In the genomic region with DNA sequence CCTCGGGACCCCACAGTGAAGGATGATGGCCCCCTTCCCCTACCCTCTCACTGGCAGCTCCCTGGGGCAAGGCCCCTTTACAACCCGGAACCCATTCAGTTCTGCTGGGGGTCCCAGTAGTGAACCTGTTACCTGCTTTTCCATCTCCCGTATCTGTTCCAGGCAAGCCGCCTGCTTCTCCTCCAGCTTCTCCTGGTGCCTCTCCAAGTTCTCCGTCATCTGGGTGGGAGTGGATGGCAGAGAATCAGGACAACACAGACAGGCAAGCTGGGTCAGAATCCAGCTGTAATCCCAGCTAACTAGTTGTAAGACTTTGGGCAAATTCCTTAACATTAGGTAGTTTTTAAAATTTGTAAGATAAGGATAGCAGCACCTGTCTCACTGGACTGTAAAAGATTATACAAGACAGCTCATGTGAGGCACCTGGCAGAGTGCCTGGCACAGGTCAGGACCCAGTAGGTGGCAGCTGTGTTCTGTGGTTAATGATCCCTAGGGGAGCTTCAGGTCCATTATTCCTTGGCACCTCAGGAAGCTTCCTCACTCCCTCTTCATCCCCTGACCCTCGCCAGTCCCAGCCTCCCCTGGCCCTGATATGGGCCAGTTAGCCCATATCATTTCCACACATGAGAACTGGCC, we compare ENCODE assay signal across 15 cellular contexts. TPM values are rescaled to one million over a fixed set of nuclear protein-coding genes. Genes with fewer than 3 reads are reported as not detected.
DNase-seq lines count a peak whose midpoint lies in the region; ATAC-seq, FAIRE-seq and TF ChIP-seq lines count a peak whose summit lies in the region.
"Had no signal": no experiment of that assay in that cellular context is flagged by ENCODE, and none has a peak within 500 bp of the region (broad histone marks: within the 10 kb centered on the region; RNA-seq: fewer than 3 reads in every experiment).

No MANE protein-coding gene starts in this region.

- TF ChIP-seq CTCF in MCF 10A (IDR thresholded peaks at IDR 0.05; ENCODE audit: unreplicated experiment) (peak; percentile 12), breast epithelium (IDR thresholded peaks at IDR 0.05) (no peak), PC-3 (conservative IDR thresholded peaks at IDR 0.05; ENCODE audit: low read depth, low read length) (peak; percentile 21; the same call in 1 of the 2 replicates), keratinocyte (optimal IDR thresholded peaks at IDR 0.05 in 1 of 3, IDR thresholded peaks at IDR 0.05 in 1 of 3, conservative IDR thresholded peaks at IDR 0.05 in 1 of 3; ENCODE audit: extremely low read depth in 1 of 3, insufficient read depth in 2 of 3, low read length in 3 of 3) (peak in 2 of 3 experiments; percentile 14 to 40), type B pancreatic cell (conservative IDR thresholded peaks at IDR 0.05) (no peak)

- no peaks in the 10 kb centered on the region for H3K27me3 ChIP-seq in breast epithelium
- H3K27me3 ChIP-seq in PC-3 (ENCODE audit: low read length): no peaks in the 10 kb centered on the region
- H3K27me3 ChIP-seq in keratinocyte (ENCODE audit: control insufficient read depth, extremely low read depth, insufficient read depth, low read length): peaks cover 36% of the 10 kb centered on the region
- H3K27me3 ChIP-seq: uterus had no signal

- intact Hi-C loops in MCF 10A (cut with micrococcal nuclease) (loop anchor here (1.0 kb wide), 1 partner anchor 24 kb away; no protein-coding TSS in a partner anchor), breast epithelium (cut with DNase I; ENCODE audit: low total_unique reads) (no loop called here), PC-3 (cut with micrococcal nuclease) (no loop called here)

- dilution Hi-C loops in keratinocyte (cut with MboI; ENCODE audit: extremely low pct_ligation_motif_present, low sequenced_read_pairs): no loop called here

- no peak overlapping the region for H3K27ac ChIP-seq in breast epithelium
- H3K27ac ChIP-seq in PC-3 (ENCODE audit: low read length): no peak overlapping the region
- H3K27ac ChIP-seq in keratinocyte (ENCODE audit: control insufficient read depth, insufficient read depth, low read length): no peak overlapping the region
- H3K27ac ChIP-seq: uterus had no signal

- no peaks in the 10 kb centered on the region for H3K36me3 ChIP-seq in breast epithelium
- H3K36me3 ChIP-seq in PC-3 (ENCODE audit: low read depth, low read length): no peaks in the 10 kb centered on the region
- no peaks in the 10 kb centered on the region for H3K36me3 ChIP-seq in keratinocyte (ENCODE audit: control insufficient read depth in 2 of 2, extremely low read depth in 1 of 2, insufficient read depth in 2 of 2, low read length in 2 of 2)
- H3K36me3 ChIP-seq: uterus had no signal

- ATAC-seq in PC-3 (peak; percentile 39), GM21529 (IDR thresholded peaks at IDR 0.05; ENCODE audit: unreplicated experiment) (no peak), GM18868 (IDR thresholded peaks at IDR 0.05; ENCODE audit: unreplicated experiment) (no peak)

- CTCF ChIA-PET in MCF 10A (lab: Yijun Ruan, JAX): interaction anchor here (0.7 to 9.5 kb wide), 19 partner anchors 12 to 167 kb away, joined by 3 to 101 read pairs (median 6); a partner anchor contains a TSS
- CTCF ChIA-PET in PC-3 (lab: Charles Lee): interaction anchor here (0.6 to 1.1 kb wide), 5 partner anchors 20 to 606 kb away, joined by 3 read pairs; no protein-coding TSS in a partner anchor

- H3K4me1 ChIP-seq in breast epithelium: peaks cover 0 to 3% of the 10 kb centered on the region in 2 donors
- H3K4me1 ChIP-seq in PC-3 (ENCODE audit: insufficient read depth, low read length): no peaks in the 10 kb centered on the region; the same call in 1 of the 2 replicates
- H3K4me1 ChIP-seq in keratinocyte (ENCODE audit: control insufficient read depth, extremely low read depth, insufficient read depth, low read length): peaks cover 10% of the 10 kb centered on the region
- H3K4me1 ChIP-seq: uterus had no signal

- no peak overlapping the region for H3K9ac ChIP-seq in PC-3 (ENCODE audit: low read length)
- H3K9ac ChIP-seq in keratinocyte (ENCODE audit: control insufficient read depth, extremely low read depth, insufficient read depth, low read length): no peak overlapping the region

- H3K27ac Mint-ChIP-seq in MCF 10A (ENCODE audit: low read depth, unreplicated experiment): no peak overlapping the region
- H3K27ac Mint-ChIP-seq in type B pancreatic cell: no peak overlapping the region
- H3K27ac Mint-ChIP-seq: activated CD4-positive, alpha-beta memory T cell treated with anti-CD3 and anti-CD28 coated beads, Interleukin-2, amount 10 ng/mL, durations not matched to agents 7 days and 5 days had no signal

- H3K79me2 ChIP-seq in PC-3 (ENCODE audit: low read length) (no peaks in the 10 kb centered on the region), keratinocyte (ENCODE audit: control insufficient read depth, insufficient read depth, low read length) (no peaks in the 10 kb centered on the region)

- peak; percentile 44 for FAIRE-seq in keratinocyte (lab: Jason Lieb, UNC)

- BruUV-seq in MCF 10A (replicated peaks; lab: Mats Ljungman, UMichigan) (no TSS peak), PC-3 (replicated peaks; lab: Mats Ljungman, UMichigan) (no TSS peak)

- H3K4me1 Mint-ChIP-seq in MCF 10A (ENCODE audit: insufficient read depth, unreplicated experiment) (peaks cover 4% of the 10 kb centered on the region), type B pancreatic cell (ENCODE audit: unreplicated experiment) (peaks cover 17% of the 10 kb centered on the region)
- H3K4me1 Mint-ChIP-seq: activated CD4-positive, alpha-beta memory T cell treated with anti-CD3 and anti-CD28 coated beads, Interleukin-2, amount 10 ng/mL, durations not matched to agents 7 days and 5 days had no signal

- H3K36me3 Mint-ChIP-seq in MCF 10A (ENCODE audit: insufficient read depth, unreplicated experiment) (peaks cover 4% of the 10 kb centered on the region), type B pancreatic cell (no peaks in the 10 kb centered on the region)

- H2AFZ ChIP-seq in PC-3 (ENCODE audit: low read length): no peak overlapping the region
- no peak overlapping the region for H2AFZ ChIP-seq in keratinocyte (ENCODE audit: control insufficient read depth, low read length)

- no peaks in the 10 kb centered on the region for H4K20me1 ChIP-seq in PC-3 (ENCODE audit: low read length)
- H4K20me1 ChIP-seq in keratinocyte (ENCODE audit: control insufficient read depth, extremely low read depth, insufficient read depth, low read length): no peaks in the 10 kb centered on the region

- H3K9me3 Mint-ChIP-seq in MCF 10A (ENCODE audit: unreplicated experiment): no peaks in the 10 kb centered on the region
- no peaks in the 10 kb centered on the region for H3K9me3 Mint-ChIP-seq in type B pancreatic cell
- H3K9me3 Mint-ChIP-seq: activated CD4-positive, alpha-beta memory T cell treated with anti-CD3 and anti-CD28 coated beads, Interleukin-2, amount 10 ng/mL, durations not matched to agents 7 days and 5 days had no signal

- no peak overlapping the region for H3K4me3 Mint-ChIP-seq in MCF 10A (ENCODE audit: unreplicated experiment)
- H3K4me3 Mint-ChIP-seq in type B pancreatic cell: peak overlapping the region; percentile 28
- H3K4me3 Mint-ChIP-seq: activated CD4-positive, alpha-beta memory T cell treated with anti-CD3 and anti-CD28 coated beads, Interleukin-2, amount 10 ng/mL, durations not matched to agents 7 days and 5 days had no signal

- peak; percentile 58 for DNase-seq in MCF 10A (ENCODE audit: unreplicated experiment)
- DNase-seq in breast epithelium (ENCODE audit: low spot score in 2 of 2): no peak
- DNase-seq in PC-3: peak; percentile 61
- DNase-seq in keratinocyte (ENCODE audit: low read depth, low spot score): no peak
- no peak for DNase-seq in type B pancreatic cell (ENCODE audit: extremely low spot score, unreplicated experiment)
- DNase-seq in activated CD4-positive, alpha-beta T cell treated with anti-CD3 and anti-CD28 coated beads for 4 hours: no peak
- DNase-seq: activated CD4-positive, alpha-beta memory T cell treated with anti-CD3 and anti-CD28 coated beads, Interleukin-2, amount 10 ng/mL, durations not matched to agents 7 days and 5 days; activated naive CD4-positive, alpha-beta T cell treated with anti-CD3 and anti-CD28 coated beads, Interleukin-2, amount 50 U/mL, for 16 hours; AML-193; dermis blood vessel endothelial cell; islet precursor cell; uterus had no signal

- H3F3A ChIP-seq in PC-3 (ENCODE audit: low read length, unreplicated experiment): no peaks in the 10 kb centered on the region

- H3K9me1 ChIP-seq in keratinocyte (ENCODE audit: control insufficient read depth, extremely low read depth, insufficient read depth, low read length): no peaks in the 10 kb centered on the region

- H3K27me3 Mint-ChIP-seq in MCF 10A (ENCODE audit: insufficient read depth, unreplicated experiment) (no peaks in the 10 kb centered on the region), type B pancreatic cell (peaks cover 60% of the 10 kb centered on the region)

- H3K4me2 ChIP-seq in PC-3 (ENCODE audit: low read length) (no peak overlapping the region), keratinocyte (ENCODE audit: control insufficient read depth, extremely low read depth, insufficient read depth, low read depth, low read length) (no peak overlapping the region)

- POLR2A ChIA-PET in MCF 10A (lab: Yijun Ruan, JAX) (interaction anchor here (1.0 to 1.5 kb wide), 6 partner anchors 37 to 132 kb away, joined by 3 to 5 read pairs (median 3); no protein-coding TSS in a partner anchor), PC-3 (lab: Charles Lee; ENCODE audit: unreplicated experiment) (no interaction called here)

- no peak overlapping the region for H3K4me3 ChIP-seq in breast epithelium
- no peak overlapping the region for H3K4me3 ChIP-seq in PC-3 (ENCODE audit: low read length)
- H3K4me3 ChIP-seq in keratinocyte (ENCODE audit: control insufficient read depth in 2 of 3, extremely low read depth in 1 of 3, insufficient read depth in 2 of 3, low read depth in 1 of 3, low read length in 3 of 3): no peak overlapping the region
- H3K4me3 ChIP-seq: uterus had no signal

- H3K9me2 ChIP-seq in PC-3 (replicated peaks; ENCODE audit: low read length): no peaks in the 10 kb centered on the region

- TF ChIP-seq POLR2A in breast epithelium (IDR thresholded peaks at IDR 0.05): no peak

- H3K9me3 ChIP-seq in breast epithelium (no peaks in the 10 kb centered on the region), PC-3 (ENCODE audit: low read length) (no peaks in the 10 kb centered on the region), keratinocyte (ENCODE audit: control insufficient read depth, low read depth, low read length) (no peaks in the 10 kb centered on the region)
- H3K9me3 ChIP-seq: uterus had no signal

RNA-seq across cellular contexts. Expression of a gene that starts 6.4 kb away (rescaled TPM):
- total RNA-seq in MCF 10A (2022): not detected in 2 replicates
- not detected for total RNA-seq in breast epithelium
- total RNA-seq in PC-3 (2014; rRNA removed): 1.2 and 1.4 TPM in 2 replicates
- not detected in 3 replicates for polyA plus RNA-seq in keratinocyte
- not detected for polyA plus RNA-seq in keratinocyte (2011; ENCODE audit: low read depth)
- not detected in 2 replicates for polyA plus RNA-seq in keratinocyte (2011; cell fraction: cytosol; rRNA removed)
- not detected in 2 replicates for polyA plus RNA-seq in keratinocyte (2011; cell fraction: nucleus; rRNA removed)
- not detected in 2 replicates for polyA plus RNA-seq in keratinocyte (2012; ENCODE audit: low replicate concordance)
- not detected in 3 replicates for polyA minus RNA-seq in keratinocyte
- not detected for polyA minus RNA-seq in keratinocyte (2011; cell fraction: cytosol; rRNA and poly(A)+ RNA removed)
- not detected in 2 replicates for polyA minus RNA-seq in keratinocyte (2011; cell fraction: nucleus; rRNA and poly(A)+ RNA removed)
- 0.98 and 1.5 TPM in 2 replicates for total RNA-seq in type B pancreatic cell (ENCODE audit: low replicate concordance)
- total RNA-seq: activated CD4-positive, alpha-beta memory T cell treated with anti-CD3 and anti-CD28 coated beads, Interleukin-2, amount 10 ng/mL, durations not matched to agents 7 days and 5 days; dermis blood vessel endothelial cell; fibroblast of villous mesenchyme had no signal

RNA-seq across cellular contexts. Expression of a gene that starts 18.5 kb away (rescaled TPM):
- total RNA-seq in MCF 10A (2022) (0.15 and 0.84 TPM in 2 replicates), breast epithelium (10 to 100 TPM in 2 of 3 donors, 1 to 10 TPM in 1; 4.3 to 17.9 (median 13.6) TPM), PC-3 (2014; rRNA removed) (1.3 and 3.2 TPM in 2 replicates), type B pancreatic cell (ENCODE audit: low replicate concordance) (0.71 and 5.8 TPM in 2 replicates)
- 0.52 to 1.1 TPM (median 0.73 TPM) in 3 replicates for polyA plus RNA-seq in keratinocyte
- polyA plus RNA-seq in keratinocyte (2011; ENCODE audit: low read depth): not detected
- polyA plus RNA-seq in keratinocyte (2011; cell fraction: cytosol; rRNA removed): 0.69 and 0.72 TPM in 2 replicates
- polyA plus RNA-seq in keratinocyte (2011; cell fraction: nucleus; rRNA removed): 0.73 and 1.3 TPM in 2 replicates
- polyA plus RNA-seq in keratinocyte (2012; ENCODE audit: low replicate concordance): 0.23 and 1.4 TPM in 2 replicates
- 0.40 to 0.69 TPM in 2 of 3 replicates, not detected in the other for polyA minus RNA-seq in keratinocyte
- not detected for polyA minus RNA-seq in keratinocyte (2011; cell fraction: cytosol; rRNA and poly(A)+ RNA removed)
- polyA minus RNA-seq in keratinocyte (2011; cell fraction: nucleus; rRNA and poly(A)+ RNA removed): not detected in 2 replicates

RNA-seq across cellular contexts. Expression of a gene that starts 34.2 kb away (rescaled TPM):
- total RNA-seq in MCF 10A (2022): 14.9 and 15.7 TPM in 2 replicates
- total RNA-seq in breast epithelium: 10 to 100 TPM in 2 of 3 donors, 1 to 10 TPM in 1; 5.1 to 17.3 (median 12.5) TPM
- 22.1 and 32.1 TPM in 2 replicates for total RNA-seq in PC-3 (2014; rRNA removed)
- polyA plus RNA-seq in keratinocyte: 9.1 to 15.2 TPM (median 13.5 TPM) in 3 replicates
- polyA plus RNA-seq in keratinocyte (2011; ENCODE audit: low read depth): 2.5 TPM
- 8.5 and 17.1 TPM in 2 replicates for polyA plus RNA-seq in keratinocyte (2011; cell fraction: cytosol; rRNA removed)
- 17.2 and 18.4 TPM in 2 replicates for polyA plus RNA-seq in keratinocyte (2011; cell fraction: nucleus; rRNA removed)
- polyA plus RNA-seq in keratinocyte (2012; ENCODE audit: low replicate concordance): 7.8 and 18.3 TPM in 2 replicates
- polyA minus RNA-seq in keratinocyte: 4.8 to 6.7 TPM (median 6.4 TPM) in 3 replicates
- 10.7 TPM for polyA minus RNA-seq in keratinocyte (2011; cell fraction: cytosol; rRNA and poly(A)+ RNA removed)
- polyA minus RNA-seq in keratinocyte (2011; cell fraction: nucleus; rRNA and poly(A)+ RNA removed): 4.6 and 5.9 TPM in 2 replicates
- 12.3 and 23.6 TPM in 2 replicates for total RNA-seq in type B pancreatic cell (ENCODE audit: low replicate concordance)

RNA-seq across cellular contexts. Expression of a gene that starts 50.4 kb away (rescaled TPM):
- 9.3 and 9.5 TPM in 2 replicates for total RNA-seq in MCF 10A (2022)
- 10 to 100 TPM in 1 of 3 donors, 1 to 10 TPM in 1, under 1 TPM in 1; 0.80 to 11.0 (median 9.5) TPM for total RNA-seq in breast epithelium
- 30.4 TPM in 2 replicates for total RNA-seq in PC-3 (2014; rRNA removed)
- polyA plus RNA-seq in keratinocyte: 9.6 to 19.2 TPM (median 11.5 TPM) in 3 replicates
- 4.4 TPM for polyA plus RNA-seq in keratinocyte (2011; ENCODE audit: low read depth)
- polyA plus RNA-seq in keratinocyte (2011; cell fraction: cytosol; rRNA removed): 8.9 and 16.2 TPM in 2 replicates
- polyA plus RNA-seq in keratinocyte (2011; cell fraction: nucleus; rRNA removed): 19.8 and 25.6 TPM in 2 replicates
- 11.2 and 18.3 TPM in 2 replicates for polyA plus RNA-seq in keratinocyte (2012; ENCODE audit: low replicate concordance)
- 14.0 to 20.3 TPM (median 15.3 TPM) in 3 replicates for polyA minus RNA-seq in keratinocyte
- polyA minus RNA-seq in keratinocyte (2011; cell fraction: cytosol; rRNA and poly(A)+ RNA removed): 51.4 TPM
- 15.9 and 22.1 TPM in 2 replicates for polyA minus RNA-seq in keratinocyte (2011; cell fraction: nucleus; rRNA and poly(A)+ RNA removed)
- total RNA-seq in type B pancreatic cell (ENCODE audit: low replicate concordance): 7.8 and 21.2 TPM in 2 replicates
- total RNA-seq: dermis blood vessel endothelial cell had no signal

RNA-seq across cellular contexts. Expression of a gene that starts 51.5 kb away (rescaled TPM):
- total RNA-seq in MCF 10A (2022): 36.0 and 45.3 TPM in 2 replicates
- total RNA-seq in breast epithelium: 10 to 100 TPM in 1 of 3 donors, 1 to 10 TPM in 2; 4.0 to 14.1 (median 9.4) TPM
- total RNA-seq in PC-3 (2014; rRNA removed): 56.1 and 101 TPM in 2 replicates
- polyA plus RNA-seq in keratinocyte: 6.3 to 9.6 TPM (median 7.4 TPM) in 3 replicates
- 32.3 TPM for polyA plus RNA-seq in keratinocyte (2011; ENCODE audit: low read depth)
- 7.6 and 13.9 TPM in 2 replicates for polyA plus RNA-seq in keratinocyte (2011; cell fraction: cytosol; rRNA removed)
- 105 and 122 TPM in 2 replicates for polyA plus RNA-seq in keratinocyte (2011; cell fraction: nucleus; rRNA removed)
- polyA plus RNA-seq in keratinocyte (2012; ENCODE audit: low replicate concordance): 22.8 and 85.9 TPM in 2 replicates
- 27.3 to 109 TPM (median 58.7 TPM) in 3 replicates for polyA minus RNA-seq in keratinocyte
- polyA minus RNA-seq in keratinocyte (2011; cell fraction: cytosol; rRNA and poly(A)+ RNA removed): 16.5 TPM
- 44.7 and 58.6 TPM in 2 replicates for polyA minus RNA-seq in keratinocyte (2011; cell fraction: nucleus; rRNA and poly(A)+ RNA removed)
- 1.6 and 2.4 TPM in 2 replicates for total RNA-seq in type B pancreatic cell (ENCODE audit: low replicate concordance)

Comparison
In these comparisons a context has a peak if more than half of its experiments do, and no peak if none do; other contexts are left out.
1. DNase-seq: peak in MCF 10A (single experiment) and PC-3 (single experiment); none in breast epithelium (0 of 2), keratinocyte (single experiment), type B pancreatic cell (single experiment) and activated CD4-positive, alpha-beta T cell treated with anti-CD3 and anti-CD28 coated beads for 4 hours (0 of 2).
2. CTCF ChIP-seq: peak in MCF 10A (single experiment), PC-3 (single experiment) and keratinocyte (2 of 3); none in breast epithelium (0 of 3) and type B pancreatic cell (single experiment).